Comparison of ENCODE assay signal across 8 cellular contexts in genomic region chr15:25739687-25740121, GRCh38.
DNase-seq lines count a peak whose midpoint lies in the region; ATAC-seq and TF ChIP-seq lines count a peak whose summit lies in the region.

No MANE protein-coding gene starts in this region.

- no peak overlapping the region for H3K14ac ChIP-seq in neuronal stem cell (ENCODE audit: low read length)

- H3K27ac Mint-ChIP-seq in central memory CD8-positive, alpha-beta T cell (ENCODE audit: low read depth), result no peak overlapping the region

- no peak overlapping the region for H4K91ac ChIP-seq in neuronal stem cell (ENCODE audit: low read depth, low read length, poor library complexity)

- no peak overlapping the region for H3K23ac ChIP-seq in neuronal stem cell (ENCODE audit: low read depth, low read length, poor library complexity)

- H3K4me2 ChIP-seq in OCI-LY3 (ENCODE audit: low read length), result no peak overlapping the region
- no peak overlapping the region for H3K4me2 ChIP-seq in neuronal stem cell (ENCODE audit: insufficient read depth, low read length, poor library complexity, severe bottlenecking)

- H3K4me1 ChIP-seq in OCI-LY3 (ENCODE audit: low read length) (peaks cover 3% of the 10 kb centered on the region; the same call in 1 of the 2 replicates), neuronal stem cell (ENCODE audit: control insufficient read depth in 2 of 2, insufficient read depth in 1 of 2, low read depth in 1 of 2, low read length in 2 of 2) (peaks cover 14 to 21% of the 10 kb centered on the region in 2 donors)
- peaks cover 4% of the 10 kb centered on the region for H3K4me1 ChIP-seq in effector memory CD4-positive, alpha-beta T cell (ENCODE audit: control insufficient read depth, insufficient read depth, low read length, poor library complexity, severe bottlenecking)

- peak overlapping the region; percentile 12 for H2AK5ac ChIP-seq in neuronal stem cell (ENCODE audit: low read depth, low read length)

- H3K4me3 ChIP-seq in OCI-LY3 (ENCODE audit: low read length) (no peak overlapping the region), neuronal stem cell (ENCODE audit: low read length in 2 of 2) (no peak overlapping the region)
- no peak overlapping the region for H3K4me3 ChIP-seq in effector memory CD4-positive, alpha-beta T cell (ENCODE audit: insufficient read depth, low read depth, low read length, poor library complexity, severe bottlenecking)

- H3K9me3 Mint-ChIP-seq in central memory CD8-positive, alpha-beta T cell, result no peaks in the 10 kb centered on the region

- peak; percentile 64 for DNase-seq in COR-L47 (lab: John Stamatoyannopoulos, UW)
- peak; percentile 27 for DNase-seq in HCEC 1CT
- no peak for DNase-seq in central memory CD8-positive, alpha-beta T cell (ENCODE audit: low spot score in 2 of 2)
- no peak for DNase-seq in neuronal stem cell (ENCODE audit: low spot score)
- no peak for DNase-seq in effector memory CD4-positive, alpha-beta T cell
- DNase-seq in GOT3 (lab: John Stamatoyannopoulos, UW), result no peak

- H2BK15ac ChIP-seq in neuronal stem cell (ENCODE audit: low read length), result no peak overlapping the region

- no CpG with 5 or more reads among the region's 7 CpGs for WGBS in neuronal stem cell (ENCODE audit: extremely low coverage in 2 of 2, insufficient read length in 2 of 2, insufficient replicate concordance in 1 of 2), 2 donors

- H3K36me3 Mint-ChIP-seq in central memory CD8-positive, alpha-beta T cell (ENCODE audit: insufficient read depth), result no peaks in the 10 kb centered on the region

- H2BK120ac ChIP-seq in neuronal stem cell (ENCODE audit: low read depth, low read length), result no peak overlapping the region

- H3K36me3 ChIP-seq in OCI-LY3 (replicated peaks; ENCODE audit: low read depth, low read length) (no peaks in the 10 kb centered on the region), neuronal stem cell (replicated peaks in 1 of 2; ENCODE audit: control insufficient read depth in 2 of 2, insufficient read depth in 2 of 2, low read length in 2 of 2) (no peaks in the 10 kb centered on the region)
- H3K36me3 ChIP-seq in effector memory CD4-positive, alpha-beta T cell (ENCODE audit: control insufficient read depth, insufficient read depth, low read length), result peaks cover 9% of the 10 kb centered on the region

- no peaks in the 10 kb centered on the region for H3K79me2 ChIP-seq in OCI-LY3 (ENCODE audit: low read length)

- H2BK12ac ChIP-seq in neuronal stem cell (ENCODE audit: low read length), result no peak overlapping the region

- peaks cover 12% of the 10 kb centered on the region for H3K4me1 Mint-ChIP-seq in central memory CD8-positive, alpha-beta T cell

- ATAC-seq in central memory CD8-positive, alpha-beta T cell (replicated peaks; ENCODE audit: extremely low read depth, poor library complexity, severe bottlenecking), result peak; percentile 14
- ATAC-seq in HG02981 (IDR thresholded peaks at IDR 0.05; ENCODE audit: unreplicated experiment), result no peak

- H3K27me3 ChIP-seq in OCI-LY3 (ENCODE audit: low read depth, low read length), result no peaks in the 10 kb centered on the region
- no peaks in the 10 kb centered on the region for H3K27me3 ChIP-seq in neuronal stem cell (ENCODE audit: control insufficient read depth in 3 of 3, insufficient read depth in 3 of 3, low read depth in 1 of 3, low read length in 3 of 3)
- no peaks in the 10 kb centered on the region for H3K27me3 ChIP-seq in effector memory CD4-positive, alpha-beta T cell (replicated peaks; ENCODE audit: control insufficient read depth, insufficient read depth, low read length, poor library complexity, severe bottlenecking)

- no peak overlapping the region for H2AFZ ChIP-seq in OCI-LY3 (ENCODE audit: low read depth, low read length)
- H2AFZ ChIP-seq in neuronal stem cell (ENCODE audit: low read length), result no peak overlapping the region

- no peak overlapping the region for H2BK5ac ChIP-seq in neuronal stem cell (ENCODE audit: low read length)

- TF ChIP-seq CTCF in OCI-LY3 (IDR thresholded peaks at IDR 0.05; ENCODE audit: low read depth, low read length), result peak; percentile 22; the same call in 1 of the 2 replicates

- no peak overlapping the region for H3K9ac ChIP-seq in OCI-LY3 (ENCODE audit: low read length)
- no peak overlapping the region for H3K9ac ChIP-seq in neuronal stem cell (ENCODE audit: low read depth, low read length, poor library complexity)

- H3K79me1 ChIP-seq in neuronal stem cell (ENCODE audit: low read depth, low read length), result no peaks in the 10 kb centered on the region

- H3K27me3 Mint-ChIP-seq in central memory CD8-positive, alpha-beta T cell, result no peaks in the 10 kb centered on the region

- no peak overlapping the region for H4K8ac ChIP-seq in neuronal stem cell (ENCODE audit: low read depth, low read length)

- no peak overlapping the region for H3K4me3 Mint-ChIP-seq in central memory CD8-positive, alpha-beta T cell

- H3K9me3 ChIP-seq in OCI-LY3 (ENCODE audit: insufficient read depth, low read length) (no peaks in the 10 kb centered on the region), neuronal stem cell (replicated peaks in 1 of 2; ENCODE audit: control insufficient read depth in 2 of 2, insufficient read depth in 1 of 2, low read depth in 1 of 2, low read length in 2 of 2) (peaks cover 0 to 3% of the 10 kb centered on the region in 2 donors)
- no peaks in the 10 kb centered on the region for H3K9me3 ChIP-seq in effector memory CD4-positive, alpha-beta T cell (ENCODE audit: control insufficient read depth, low read length)

- no peak overlapping the region for H3K4ac ChIP-seq in neuronal stem cell (ENCODE audit: low read length)

- H4K20me1 ChIP-seq in OCI-LY3 (ENCODE audit: insufficient read depth, low read length), result no peaks in the 10 kb centered on the region

- H3K27ac ChIP-seq in OCI-LY3 (ENCODE audit: low read length), result no peak overlapping the region
- H3K27ac ChIP-seq in neuronal stem cell (replicated peaks; ENCODE audit: low read length), result no peak overlapping the region
- no peak overlapping the region for H3K27ac ChIP-seq in effector memory CD4-positive, alpha-beta T cell (ENCODE audit: insufficient read depth, low read length, poor library complexity, severe bottlenecking)

- no peak overlapping the region for H3K18ac ChIP-seq in neuronal stem cell (ENCODE audit: low read length)

Comparison
In these comparisons a context has a peak if more than half of its experiments do, and no peak if none do; other contexts are left out.
1. DNase-seq: peak in COR-L47 (single experiment) and HCEC 1CT (single experiment); none in central memory CD8-positive, alpha-beta T cell (0 of 2), neuronal stem cell (single experiment), effector memory CD4-positive, alpha-beta T cell (0 of 3) and GOT3 (single experiment).